ENCODE assay signal across 11 cellular contexts in the genomic region with DNA sequence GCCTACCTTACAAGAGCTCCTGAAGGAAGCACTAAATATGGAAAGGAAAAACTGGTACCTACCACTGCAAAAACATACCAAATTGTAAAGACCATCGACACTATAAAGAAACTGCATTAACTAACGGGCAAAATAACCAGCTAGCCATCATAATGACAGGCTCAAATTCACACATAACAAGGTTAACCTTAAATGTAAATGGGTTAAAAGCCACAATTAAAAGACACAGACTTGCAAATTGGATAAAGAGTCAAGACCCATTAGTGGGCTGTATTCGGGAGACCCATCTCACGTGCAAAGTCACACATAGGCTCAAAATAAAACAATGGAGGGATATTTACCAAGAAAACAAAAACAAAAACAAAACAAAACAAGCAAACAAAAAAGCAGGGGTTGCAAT.
"Had no signal": no experiment of that assay in that cellular context is flagged by ENCODE, and none has a peak within 500 bp of the region (broad histone marks: within the 10 kb centered on the region; RNA-seq: fewer than 3 reads in every experiment).

No MANE protein-coding gene starts in this region.

- H3K4me1 ChIP-seq: HAP-1 had no signal

- H3K4me3 ChIP-seq: GM23248, GM23338, HAP-1 had no signal

- H3K27ac ChIP-seq: GM23248 had no signal

- DNase-seq: GM23248, GOT3, H7, H9, HCEC 1CT, HFFc6 had no signal

- H3K9ac ChIP-seq: GM23248 had no signal

- FAIRE-seq: H1, H54 had no signal

- H2AFZ ChIP-seq: GM23248, GM23338 had no signal

- H3K4me2 ChIP-seq: GM23338 had no signal

- H3K9me3 ChIP-seq: HAP-1 had no signal

- ATAC-seq: GM23338, HCT116 had no signal

- H3K36me3 ChIP-seq: HAP-1 had no signal
